Comparison of ENCODE assay signal across 18 cellular contexts in the genomic region with DNA sequence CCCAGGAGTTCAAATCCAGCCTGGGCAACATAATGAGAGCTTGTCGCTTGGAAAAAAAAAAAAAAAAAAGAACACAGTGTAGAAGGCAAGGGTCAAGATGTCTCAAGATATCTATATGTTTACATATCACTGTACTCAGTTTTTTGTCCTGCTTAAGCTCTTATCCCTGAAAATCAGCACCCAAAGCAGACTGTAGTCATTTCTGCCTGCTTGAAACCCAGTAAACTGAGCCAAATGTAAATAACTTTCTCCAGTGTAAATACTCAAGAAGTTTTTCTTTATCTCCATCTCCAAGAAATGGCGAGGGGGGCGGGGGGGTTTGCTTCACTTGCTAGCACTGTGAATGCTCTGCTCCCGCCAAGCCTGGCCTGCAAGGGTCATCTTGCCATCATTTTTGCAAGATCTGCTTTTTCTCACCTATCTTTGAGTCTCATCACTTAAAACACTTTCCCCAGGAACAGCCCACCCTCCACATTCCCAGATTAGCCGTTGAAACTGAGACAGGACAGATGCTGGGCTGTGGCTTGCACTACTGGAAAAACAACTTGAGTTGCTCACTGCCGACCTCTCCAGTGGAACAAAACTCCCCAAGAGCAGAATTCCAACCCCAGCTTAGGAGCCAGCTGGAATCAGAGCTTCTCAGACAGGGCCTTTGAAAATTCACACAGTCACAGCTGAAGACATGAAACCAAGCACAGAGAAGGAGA. TPM values are rescaled to one million over a fixed set of nuclear protein-coding genes. Genes with fewer than 3 reads are reported as not detected.
DNase-seq lines count a peak whose midpoint lies in the region; ATAC-seq and TF ChIP-seq lines count a peak whose summit lies in the region.
"Had no signal": no experiment of that assay in that cellular context is flagged by ENCODE, and none has a peak within 500 bp of the region (broad histone marks: within the 10 kb centered on the region; RNA-seq: fewer than 3 reads in every experiment).

No MANE protein-coding gene starts in this region.

- 65 to 73% methylated on average over 6 of the region's 6 CpGs for WGBS in heart right ventricle, 2 donors

- no peaks in the 10 kb centered on the region for H3K9me3 ChIP-seq in heart right ventricle
- H3K9me3 ChIP-seq: MG63 had no signal

- no peaks in the 10 kb centered on the region for H3K36me3 ChIP-seq in heart right ventricle
- H3K36me3 ChIP-seq: BLaER1 treated with 17β-estradiol and CSF1 and Interleukin-3, amounts not matched to agents 10 nM and 100 nM; MG63 had no signal

- no peak overlapping the region for H3K4me3 Mint-ChIP-seq in osteocyte (ENCODE audit: unreplicated experiment)
- H3K4me3 Mint-ChIP-seq in type B pancreatic cell, result peak overlapping the region; percentile 4
- H3K4me3 Mint-ChIP-seq: activated naive CD8-positive, alpha-beta T cell; stimulated activated memory B cell treated with anti-CD40 and anti-IgM and Interleukin-4, amounts not matched to agents 10 μg/mL and 1 μg/mL and 100 μg/mL, for 72 hours had no signal

- ATAC-seq in heart right ventricle (peak in 6 of 8 donors; percentile 46 to 80 (median 77)), HG02610 (IDR thresholded peaks at IDR 0.05; ENCODE audit: unreplicated experiment) (no peak)
- ATAC-seq: stimulated activated memory B cell treated with anti-CD40 and anti-IgM and Interleukin-4, amounts not matched to agents 10 μg/mL and 1 μg/mL and 100 μg/mL, for 72 hours had no signal

- no peaks in the 10 kb centered on the region for H3K27me3 ChIP-seq in heart right ventricle
- H3K27me3 ChIP-seq: BLaER1 treated with 17β-estradiol and CSF1 and Interleukin-3, amounts not matched to agents 10 nM and 100 nM; MG63 had no signal

- peak; percentile 24 for DNase-seq in DMS53 (lab: John Stamatoyannopoulos, UW)
- no peak for DNase-seq in DMS53 treated with DMSO at 0.1 percent for 48 hours (lab: John Stamatoyannopoulos, UW; ENCODE audit: unreplicated experiment)
- peak in 1 of 2 donors; percentile 17 for DNase-seq in heart right ventricle
- no peak for DNase-seq in osteocyte (ENCODE audit: extremely low spot score, unreplicated experiment)
- no peak for DNase-seq in type B pancreatic cell (ENCODE audit: extremely low spot score, unreplicated experiment)
- no peak for DNase-seq in NCI-H2171 (lab: John Stamatoyannopoulos, UW)
- DNase-seq in CD1c-positive myeloid dendritic cell (ENCODE audit: extremely low spot score), result no peak
- DNase-seq: activated CD4-positive, alpha-beta T cell treated with anti-CD3 and anti-CD28 coated beads for 4 hours; DND-41; GM23248; MG63; NCI-H2029; RPMI8226 had no signal

- H3K9me3 Mint-ChIP-seq in osteocyte (ENCODE audit: unreplicated experiment) (no peaks in the 10 kb centered on the region), type B pancreatic cell (no peaks in the 10 kb centered on the region)
- H3K9me3 Mint-ChIP-seq: stimulated activated memory B cell treated with anti-CD40 and anti-IgM and Interleukin-4, amounts not matched to agents 10 μg/mL and 1 μg/mL and 100 μg/mL, for 72 hours had no signal

- H3K27me3 Mint-ChIP-seq in osteocyte (ENCODE audit: unreplicated experiment) (no peaks in the 10 kb centered on the region), type B pancreatic cell (no peaks in the 10 kb centered on the region)

- H3K4me1 ChIP-seq in heart right ventricle, result peaks cover 0 to 33% (median 12%) of the 10 kb centered on the region in 9 donors

- no peak for TF ChIP-seq CTCF in heart right ventricle (IDR thresholded peaks at IDR 0.05)
- no peak for TF ChIP-seq CTCF in osteocyte (IDR thresholded peaks at IDR 0.05)
- TF ChIP-seq CTCF in type B pancreatic cell (conservative IDR thresholded peaks at IDR 0.05), result no peak

- intact Hi-C loops in heart right ventricle (cut with DNase I), result loop anchor here in 1 of 10 donors (10.0 kb wide), 1 partner anchor 45 kb away; no protein-coding TSS in a partner anchor

- peak overlapping the region in 6 of 10 donors; percentile 4 to 61 (median 48) for H3K27ac ChIP-seq in heart right ventricle
- H3K27ac ChIP-seq: 22Rv1; BLaER1 treated with 17β-estradiol and CSF1 and Interleukin-3, amounts not matched to agents 10 nM and 100 nM; GM23248 had no signal

- H3K4me3 ChIP-seq in heart right ventricle, result no peak overlapping the region
- H3K4me3 ChIP-seq: BLaER1 treated with 17β-estradiol and CSF1 and Interleukin-3, amounts not matched to agents 10 nM and 100 nM; GM23248; MG63 had no signal

- H3K27ac Mint-ChIP-seq in osteocyte (ENCODE audit: unreplicated experiment) (peak overlapping the region; percentile 70), type B pancreatic cell (peak overlapping the region; percentile 9)
- H3K27ac Mint-ChIP-seq: activated naive CD8-positive, alpha-beta T cell; stimulated activated memory B cell treated with anti-CD40 and anti-IgM and Interleukin-4, amounts not matched to agents 10 μg/mL and 1 μg/mL and 100 μg/mL, for 72 hours had no signal

- H3K4me1 Mint-ChIP-seq in osteocyte (ENCODE audit: unreplicated experiment), result peaks cover 68% of the 10 kb centered on the region
- H3K4me1 Mint-ChIP-seq in type B pancreatic cell (ENCODE audit: unreplicated experiment), result peaks cover 29% of the 10 kb centered on the region
- H3K4me1 Mint-ChIP-seq: stimulated activated memory B cell treated with anti-CD40 and anti-IgM and Interleukin-4, amounts not matched to agents 10 μg/mL and 1 μg/mL and 100 μg/mL, for 72 hours had no signal

- H3K36me3 Mint-ChIP-seq in osteocyte (ENCODE audit: unreplicated experiment), result no peaks in the 10 kb centered on the region
- H3K36me3 Mint-ChIP-seq in type B pancreatic cell, result no peaks in the 10 kb centered on the region
- H3K36me3 Mint-ChIP-seq: activated naive CD8-positive, alpha-beta T cell; stimulated activated memory B cell treated with anti-CD40 and anti-IgM and Interleukin-4, amounts not matched to agents 10 μg/mL and 1 μg/mL and 100 μg/mL, for 72 hours had no signal

RNA-seq across cellular contexts. Expression of gene AFAP1L2, which starts 54.6 kb away (rescaled TPM):
- total RNA-seq in heart right ventricle (1 to 10 TPM; 2.9 to 5.0 (median 4.5) TPM), osteocyte (4.0 and 5.7 TPM in 2 replicates), type B pancreatic cell (ENCODE audit: low replicate concordance) (1.9 and 6.4 TPM in 2 replicates)
- polyA plus RNA-seq in heart right ventricle, result 1 to 10 TPM; 3.0 to 3.6 TPM
- total RNA-seq: GM23248 had no signal
- polyA plus RNA-seq: GM23248 had no signal
